ENCODE assay signal across 13 cellular contexts in genomic region chr5:83562817-83563557, GRCh38.
DNase-seq lines count a peak whose midpoint lies in the region; ATAC-seq and TF ChIP-seq lines count a peak whose summit lies in the region.
"Had no signal": no experiment of that assay in that cellular context is flagged by ENCODE, and none has a peak within 500 bp of the region (broad histone marks: within the 10 kb centered on the region; RNA-seq: fewer than 3 reads in every experiment).

No MANE protein-coding gene starts in this region.

- H3K9me3 ChIP-seq in HCT116 (ENCODE audit: control insufficient read depth in 1 of 2, insufficient read depth in 1 of 2, low read depth in 1 of 2, low read length in 2 of 2), result no peaks in the 10 kb centered on the region
- no peaks in the 10 kb centered on the region for H3K9me3 ChIP-seq in right cardiac atrium (ENCODE audit: control insufficient read depth, low read length)
- H3K9me3 ChIP-seq in neuronal stem cell (replicated peaks in 1 of 2; ENCODE audit: control insufficient read depth in 2 of 2, insufficient read depth in 1 of 2, low read depth in 1 of 2, low read length in 2 of 2), result peaks cover 0 to 9% of the 10 kb centered on the region in 2 donors

- no peak overlapping the region for H2BK120ac ChIP-seq in neuronal stem cell (ENCODE audit: low read depth, low read length)

- POLR2A ChIA-PET in HCT116 (lab: Charles Lee), result interaction anchor here (1.0 kb wide), 1 partner anchor 1201 kb away, joined by 4 read pairs; no protein-coding TSS in a partner anchor

- H3K18ac ChIP-seq in neuronal stem cell (ENCODE audit: low read length), result no peak overlapping the region

- peaks cover 4 to 8% of the 10 kb centered on the region in 2 experiments; a peak in 2 of 4 replicates for H3K4me1 ChIP-seq in HCT116 (ENCODE audit: control insufficient read depth in 1 of 2, insufficient read depth in 2 of 2, low read length in 2 of 2)
- H3K4me1 ChIP-seq in right cardiac atrium (ENCODE audit: control insufficient read depth, insufficient read depth, low read length), result peaks cover 2% of the 10 kb centered on the region
- peaks cover 0 to 3% of the 10 kb centered on the region in 2 donors for H3K4me1 ChIP-seq in neuronal stem cell (ENCODE audit: control insufficient read depth in 2 of 2, insufficient read depth in 1 of 2, low read depth in 1 of 2, low read length in 2 of 2)

- no peak overlapping the region for H2BK12ac ChIP-seq in neuronal stem cell (ENCODE audit: low read length)

- H3K27me3 ChIP-seq in HCT116 (ENCODE audit: insufficient read depth, low read length) (no peaks in the 10 kb centered on the region), right cardiac atrium (ENCODE audit: control insufficient read depth, insufficient read depth) (no peaks in the 10 kb centered on the region), neuronal stem cell (ENCODE audit: control insufficient read depth in 3 of 3, insufficient read depth in 3 of 3, low read depth in 1 of 3, low read length in 3 of 3) (no peaks in the 10 kb centered on the region)

- no peak overlapping the region for H2AK5ac ChIP-seq in neuronal stem cell (ENCODE audit: low read depth, low read length)

- RAD21 ChIA-PET in HCT116 (lab: Charles Lee; ENCODE audit: low non-redundant PET in 1 of 2, low total read pairs in 2 of 2, uncharacterized antibody in 2 of 2, unreplicated experiment in 2 of 2), result no interaction called here

- TF ChIP-seq POLR2A in HCT116 (IDR thresholded peaks at IDR 0.05; ENCODE audit: borderline replicate concordance, extremely low read depth, insufficient read depth, insufficient read length), result no peak

- TF ChIP-seq CTCF in HCT116 (IDR thresholded peaks at IDR 0.05 in 2 of 3, conservative IDR thresholded peaks at IDR 0.05 in 1 of 3; ENCODE audit: borderline replicate concordance in 1 of 3, insufficient read depth in 1 of 3, low read depth in 2 of 3, low read length in 2 of 3) (no peak), cardiac fibroblast (IDR thresholded peaks at IDR 0.05; ENCODE audit: low read depth, low read length) (no peak)

- DNase-seq in HCT116 (ENCODE audit: low read depth, low spot score), result no peak
- peak; percentile 55 to 83 for DNase-seq in cardiac fibroblast (ENCODE audit: low read depth in 2 of 2)
- DNase-seq in right cardiac atrium, result peak in 2 of 3 donors; percentile 16 to 42
- DNase-seq in sciatic nerve (ENCODE audit: low spot score), result no peak
- no peak for DNase-seq in neuronal stem cell (ENCODE audit: low spot score)
- no peak for DNase-seq in dedifferentiated amniotic fluid mesenchymal stem cell (ENCODE audit: extremely low spot score)
- DNase-seq in activated CD8-positive, alpha-beta memory T cell treated with anti-CD3 and anti-CD28 coated beads, Interleukin-2, amount 50 U/mL, for 4 hours, result no peak
- DNase-seq in NCI-H187 (lab: John Stamatoyannopoulos, UW), result no peak
- DNase-seq: amniotic stem cell; NCI-H1105 treated with DMSO at 0.1 percent for 48 hours; stimulated activated CD4-positive, alpha-beta T cell treated with anti-CD3 and anti-CD28 coated beads, Interleukin-15, amount 100 ng/mL, for 24 hours; T-helper 2 cell had no signal

- H3K9ac ChIP-seq in HCT116 (ENCODE audit: low read length), result no peak overlapping the region
- H3K9ac ChIP-seq in neuronal stem cell (ENCODE audit: low read depth, low read length, poor library complexity), result no peak overlapping the region

- H3K4me3 ChIP-seq in HCT116 (replicated peaks in 1 of 2; ENCODE audit: low read depth in 1 of 2, low read length in 2 of 2) (no peak overlapping the region), cardiac fibroblast (replicated peaks in 1 of 2; ENCODE audit: low read depth in 2 of 2, low read length in 2 of 2) (no peak overlapping the region), right cardiac atrium (ENCODE audit: low read length) (no peak overlapping the region), neuronal stem cell (ENCODE audit: low read length in 2 of 2) (no peak overlapping the region)

- no peak overlapping the region for H3K27ac ChIP-seq in HCT116 (ENCODE audit: low read depth, low read length)
- peak overlapping the region; percentile 2 for H3K27ac ChIP-seq in right cardiac atrium (ENCODE audit: low read length)
- H3K27ac ChIP-seq in neuronal stem cell (replicated peaks; ENCODE audit: low read length), result no peak overlapping the region

- peak overlapping the region; percentile 17 for H2AFZ ChIP-seq in HCT116 (ENCODE audit: low read depth, low read length, poor library complexity, severe bottlenecking)
- H2AFZ ChIP-seq in neuronal stem cell (ENCODE audit: low read length), result no peak overlapping the region

- 46% methylated on average over 5 of the region's 5 CpGs for WGBS in right cardiac atrium
- no CpG with 5 or more reads among the region's 5 CpGs for WGBS in neuronal stem cell (ENCODE audit: extremely low coverage in 2 of 2, insufficient read length in 2 of 2, insufficient replicate concordance in 1 of 2), 2 donors

- H4K8ac ChIP-seq in neuronal stem cell (ENCODE audit: low read depth, low read length), result no peak overlapping the region

- no peaks in the 10 kb centered on the region for H3K79me1 ChIP-seq in neuronal stem cell (ENCODE audit: low read depth, low read length)

- no peak overlapping the region for H3K14ac ChIP-seq in neuronal stem cell (ENCODE audit: low read length)

- no peak for TF ChIP-seq RAD21 in HCT116 (IDR thresholded peaks at IDR 0.05; ENCODE audit: low read depth)

- no peak overlapping the region for H2BK5ac ChIP-seq in neuronal stem cell (ENCODE audit: low read length)

- no TSS peak for BruUV-seq in HCT116 (replicated peaks; lab: Mats Ljungman, UMichigan)

- no peak overlapping the region for H4K91ac ChIP-seq in neuronal stem cell (ENCODE audit: low read depth, low read length, poor library complexity)

- H3K23ac ChIP-seq in neuronal stem cell (ENCODE audit: low read depth, low read length, poor library complexity), result no peak overlapping the region

- CTCF ChIA-PET in HCT116 (lab: Charles Lee), result interaction anchor here (0.9 to 1.9 kb wide), 5 partner anchors 10 to 1210 kb away, joined by 3 to 7 read pairs (median 4); no protein-coding TSS in a partner anchor

- H3K36me3 ChIP-seq in HCT116 (ENCODE audit: control insufficient read depth in 1 of 2, insufficient read depth in 2 of 2, low read length in 2 of 2) (no peaks in the 10 kb centered on the region), neuronal stem cell (replicated peaks in 1 of 2; ENCODE audit: control insufficient read depth in 2 of 2, insufficient read depth in 2 of 2, low read length in 2 of 2) (peaks cover 0 to 100% of the 10 kb centered on the region in 2 donors)

- no peak overlapping the region for H3K4me2 ChIP-seq in HCT116 (ENCODE audit: low read length)
- H3K4me2 ChIP-seq in neuronal stem cell (ENCODE audit: insufficient read depth, low read length, poor library complexity, severe bottlenecking), result no peak overlapping the region

- H3K4ac ChIP-seq in neuronal stem cell (ENCODE audit: low read length), result no peak overlapping the region

- H3K9me2 ChIP-seq in HCT116 (ENCODE audit: insufficient read depth), result no peaks in the 10 kb centered on the region

- ATAC-seq in HCT116 (no peak), right cardiac atrium (peak; percentile 83 to 87), sciatic nerve (peak; percentile 90)
- ATAC-seq: stimulated activated memory B cell treated with anti-CD40 and anti-IgM and Interleukin-4, amounts not matched to agents 10 μg/mL and 1 μg/mL and 100 μg/mL, for 72 hours had no signal

- no peaks in the 10 kb centered on the region for H3K79me2 ChIP-seq in HCT116 (ENCODE audit: insufficient read depth, low read length)

- intact Hi-C loops in HCT116 (cut with micrococcal nuclease) (loop anchor here (5.0 to 10.0 kb wide), 4 partner anchors 91 to 966 kb away; partner anchors contain the start of gene VCAN), right cardiac atrium (cut with DNase I) (loop anchor here (5.0 to 10.0 kb wide), 4 partner anchors 918 to 1211 kb away; no protein-coding TSS in a partner anchor), sciatic nerve (cut with DNase I) (loop anchor here (10.0 kb wide), 1 partner anchor 1218 kb away; no protein-coding TSS in a partner anchor)

- no peaks in the 10 kb centered on the region for H4K20me1 ChIP-seq in HCT116 (ENCODE audit: insufficient read depth)

- no peak overlapping the region for H2BK15ac ChIP-seq in neuronal stem cell (ENCODE audit: low read length)

TF ChIP-seq in HCT116, 20 proteins besides CTCF, POLR2A, EP300 and RAD21:
- no peak for TF ChIP-seq ZNF274 (IDR thresholded peaks at IDR 0.05; ENCODE audit: low read depth, low read length)
- TF ChIP-seq YY1 (IDR thresholded peaks at IDR 0.05; ENCODE audit: extremely low read depth, insufficient replicate concordance, low read depth, low read length), result no peak
- TF ChIP-seq TCF7L2 (IDR thresholded peaks at IDR 0.05; ENCODE audit: borderline replicate concordance, extremely low read depth, insufficient read depth, insufficient read length), result no peak
- TF ChIP-seq, protein P1, sequence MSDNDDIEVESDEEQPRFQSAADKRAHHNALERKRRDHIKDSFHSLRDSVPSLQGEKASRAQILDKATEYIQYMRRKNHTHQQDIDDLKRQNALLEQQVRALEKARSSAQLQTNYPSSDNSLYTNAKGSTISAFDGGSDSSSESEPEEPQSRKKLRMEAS (IDR thresholded peaks at IDR 0.05), result no peak
- no peak for TF ChIP-seq ATF3 (IDR thresholded peaks at IDR 0.05)
- no peak for TF ChIP-seq CBX3 (IDR thresholded peaks at IDR 0.05; ENCODE audit: low read depth)
- TF ChIP-seq, protein P2, sequence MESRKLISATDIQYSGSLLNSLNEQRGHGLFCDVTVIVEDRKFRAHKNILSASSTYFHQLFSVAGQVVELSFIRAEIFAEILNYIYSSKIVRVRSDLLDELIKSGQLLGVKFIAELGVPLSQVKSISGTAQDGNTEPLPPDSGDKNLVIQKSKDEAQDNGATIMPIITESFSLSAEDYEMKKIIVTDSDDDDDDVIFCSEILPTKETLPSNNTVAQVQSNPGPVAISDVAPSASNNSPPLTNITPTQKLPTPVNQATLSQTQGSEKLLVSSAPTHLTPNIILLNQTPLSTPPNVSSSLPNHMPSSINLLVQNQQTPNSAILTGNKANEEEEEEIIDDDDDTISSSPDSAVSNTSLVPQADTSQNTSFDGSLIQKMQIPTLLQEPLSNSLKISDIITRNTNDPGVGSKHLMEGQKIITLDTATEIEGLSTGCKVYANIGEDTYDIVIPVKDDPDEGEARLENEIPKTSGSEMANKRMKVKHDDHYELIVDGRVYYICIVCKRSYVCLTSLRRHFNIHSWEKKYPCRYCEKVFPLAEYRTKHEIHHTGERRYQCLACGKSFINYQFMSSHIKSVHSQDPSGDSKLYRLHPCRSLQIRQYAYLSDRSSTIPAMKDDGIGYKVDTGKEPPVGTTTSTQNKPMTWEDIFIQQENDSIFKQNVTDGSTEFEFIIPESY (IDR thresholded peaks at IDR 0.05; ENCODE audit: extremely low read depth, insufficient replicate concordance, low read length), result no peak
- no peak for TF ChIP-seq JUND (IDR thresholded peaks at IDR 0.05)
- TF ChIP-seq EGR1 (IDR thresholded peaks at IDR 0.05; ENCODE audit: low read depth), result no peak
- no peak for TF ChIP-seq SP1 (IDR thresholded peaks at IDR 0.05; ENCODE audit: low read depth)

Comparison
In these comparisons a context has a peak if more than half of its experiments do, and no peak if none do; other contexts are left out.
1. DNase-seq: peak in cardiac fibroblast (2 of 2) and right cardiac atrium (2 of 3); none in HCT116 (single experiment), sciatic nerve (single experiment), neuronal stem cell (single experiment), dedifferentiated amniotic fluid mesenchymal stem cell (single experiment), activated CD8-positive, alpha-beta memory T cell treated with anti-CD3 and anti-CD28 coated beads, Interleukin-2, amount 50 U/mL, for 4 hours (single experiment) and NCI-H187 (0 of 2).